9 cellular contexts compared by ENCODE assay signal in the genomic region with DNA sequence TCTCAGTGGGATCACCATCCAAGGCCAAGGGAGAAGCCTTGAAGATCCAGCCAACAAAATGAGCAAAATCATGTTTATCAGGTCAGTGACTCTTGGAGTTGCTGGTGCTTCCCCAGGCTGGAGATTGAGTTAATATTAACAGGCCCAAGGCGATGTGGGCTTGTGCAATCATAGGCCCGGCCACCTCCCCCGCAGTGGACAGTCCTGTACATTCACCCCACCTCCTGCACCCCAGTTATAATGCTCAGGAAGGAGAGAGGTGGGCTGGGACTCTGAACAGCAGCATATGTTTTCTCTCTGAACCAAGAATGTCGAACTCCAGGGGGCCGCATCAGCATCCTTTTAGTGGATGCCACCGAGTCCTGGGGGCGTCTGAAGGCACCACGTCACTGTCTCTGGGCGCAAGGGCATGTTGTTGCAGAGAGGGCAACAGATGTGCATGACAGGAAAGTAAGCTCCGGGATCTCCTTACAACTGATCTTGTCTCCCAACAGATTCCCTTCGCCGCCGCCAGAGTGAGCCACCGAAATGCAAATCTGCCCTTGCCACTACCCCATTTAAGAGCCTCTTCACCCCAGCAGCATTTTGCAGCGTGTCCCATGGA. TPM values are rescaled to one million over a fixed set of nuclear protein-coding genes. Genes with fewer than 3 reads are reported as not detected.
DNase-seq lines count a peak whose midpoint lies in the region; ATAC-seq and TF ChIP-seq lines count a peak whose summit lies in the region.
"Had no signal": no experiment of that assay in that cellular context is flagged by ENCODE, and none has a peak within 500 bp of the region (broad histone marks: within the 10 kb centered on the region; RNA-seq: fewer than 3 reads in every experiment).

No MANE protein-coding gene starts in this region.

- peaks cover 1% of the 10 kb centered on the region for H3K27me3 Mint-ChIP-seq in endothelial cell (ENCODE audit: unreplicated experiment)

- TF ChIP-seq CTCF in LNCAP (IDR thresholded peaks at IDR 0.05) (peak; percentile 23; the same call in 1 of the 2 replicates), endothelial cell (IDR thresholded peaks at IDR 0.05; ENCODE audit: unreplicated experiment) (no peak), mucosa of descending colon (IDR thresholded peaks at IDR 0.05) (no peak)

- no peaks in the 10 kb centered on the region for H3K9me3 ChIP-seq in mucosa of descending colon

- no peaks in the 10 kb centered on the region for H3K36me3 ChIP-seq in mucosa of descending colon (ENCODE audit: low read depth)

- no peak overlapping the region for H3K4me3 Mint-ChIP-seq in endothelial cell (ENCODE audit: unreplicated experiment)
- H3K4me3 Mint-ChIP-seq: central memory CD8-positive, alpha-beta T cell had no signal

- H3K4me1 ChIP-seq in mucosa of descending colon (ENCODE audit: low read depth): no peaks in the 10 kb centered on the region

- H3K4me1 Mint-ChIP-seq in endothelial cell (ENCODE audit: unreplicated experiment): no peaks in the 10 kb centered on the region
- H3K4me1 Mint-ChIP-seq: central memory CD8-positive, alpha-beta T cell had no signal

- no peaks in the 10 kb centered on the region for H3K9me3 Mint-ChIP-seq in endothelial cell (ENCODE audit: unreplicated experiment)

- no peak overlapping the region for H3K4me3 ChIP-seq in mucosa of descending colon

- ATAC-seq in mucosa of descending colon (peak; percentile 60), HG02763 (IDR thresholded peaks at IDR 0.05; ENCODE audit: unreplicated experiment) (no peak), HG02870 (IDR thresholded peaks at IDR 0.05; ENCODE audit: unreplicated experiment) (no peak), HG03280 (IDR thresholded peaks at IDR 0.05; ENCODE audit: unreplicated experiment) (no peak)

- no peaks in the 10 kb centered on the region for H3K36me3 Mint-ChIP-seq in endothelial cell (ENCODE audit: low read depth, unreplicated experiment)

- H3K27ac Mint-ChIP-seq in endothelial cell (ENCODE audit: unreplicated experiment): no peak overlapping the region

- peak; percentile 45 for DNase-seq in D341Med (ENCODE audit: low spot score)
- peak; percentile 22 for DNase-seq in endothelial cell (ENCODE audit: low spot score)
- peak in 2 of 3 donors; percentile 53 for DNase-seq in mucosa of descending colon
- no peak for DNase-seq in NCI-H187 treated with DMSO at 0.1 percent for 48 hours (lab: John Stamatoyannopoulos, UW)

- intact Hi-C loops in mucosa of descending colon (cut with DNase I, micrococcal nuclease): no loop called here

RNA-seq across cellular contexts. Expression of a gene that starts 11.2 kb away (rescaled TPM):
- total RNA-seq in endothelial cell (ENCODE audit: unreplicated experiment) (not detected), mucosa of descending colon (not detected)

RNA-seq across cellular contexts. Expression of a gene that starts 32.2 kb away (rescaled TPM):
- total RNA-seq in endothelial cell (ENCODE audit: unreplicated experiment) (not detected), mucosa of descending colon (1 to 10 TPM in 2 of 3 donors, under 1 TPM in 1; 0.44 to 4.7 (median 2.0) TPM)

RNA-seq across cellular contexts. Expression of a gene that starts 33.1 kb away (rescaled TPM):
- total RNA-seq in endothelial cell (ENCODE audit: unreplicated experiment): not detected
- total RNA-seq in mucosa of descending colon: 100 to 1,000 TPM in 2 of 3 donors, 10 to 100 TPM in 1; 98.3 to 311 (median 225) TPM

Comparison
In these comparisons a context has a peak if more than half of its experiments do, and no peak if none do; other contexts are left out.
1. RNA of a gene that starts 33.1 kb away (total RNA-seq): 98.3 to 311 TPM in mucosa of descending colon; not detected in endothelial cell (single experiment); every median in the first group is over 10 times any median in the second.